ENCODE assay signal across 23 cellular contexts in the genomic region with DNA sequence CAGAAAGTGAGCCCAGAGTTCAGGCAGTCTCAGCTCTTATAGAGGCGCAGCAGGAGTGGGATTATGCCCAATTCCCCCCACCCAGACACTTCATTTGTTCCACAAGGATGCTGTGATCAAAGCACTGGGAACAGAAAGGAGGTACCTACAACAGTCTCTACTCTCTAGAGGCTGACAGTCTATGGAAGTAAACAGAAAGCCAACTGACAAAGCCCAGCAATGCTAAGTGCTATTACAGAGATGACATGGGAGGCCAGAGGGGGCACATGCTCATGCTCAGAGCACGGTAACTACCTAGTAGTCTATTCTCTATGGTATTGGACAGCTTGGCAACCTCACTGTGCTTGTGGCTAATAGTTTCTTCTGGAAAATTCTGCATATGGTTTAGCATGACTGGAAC.
"Had no signal": no experiment of that assay in that cellular context is flagged by ENCODE, and none has a peak within 500 bp of the region (broad histone marks: within the 10 kb centered on the region; RNA-seq: fewer than 3 reads in every experiment).

No MANE protein-coding gene starts in this region.

- H3K36me3 ChIP-seq: brain microvascular endothelial cell, left lung, tibial nerve, uterus had no signal

- H3K4me3 ChIP-seq: left lung, tibial nerve, uterus had no signal

- DNase-seq: activated CD4-positive, alpha-beta T cell treated with anti-CD3 and anti-CD28 coated beads, Interleukin-2, amount 10 ng/mL, durations not matched to agents 7 days and 5 days; activated CD4-positive, CD25-positive, alpha-beta regulatory T cell treated with anti-CD3 and anti-CD28 coated beads, Interleukin-2, amount 50 U/mL, for 72 hours; activated gamma-delta T cell treated with Interleukin-2 at 50 U/mL for 16 hours; activated T-cell treated with anti-CD3 and anti-CD28 coated beads, Interleukin-2, amount 50 U/mL, for 1 hour; aorta; brain microvascular endothelial cell; caudate nucleus; effector CD4-positive, alpha-beta T cell; foreskin melanocyte; glutamatergic neuron; hippocampal formation; kidney glomerular epithelial cell; left lung; mammary epithelial cell; nephron progenitor cell; occipital lobe; stimulated activated CD4-positive, alpha-beta T cell treated with anti-CD3 and anti-CD28 coated beads, Interleukin-4, amount 100 ng/mL, for 4 hours; stimulated activated naive CD8-positive, alpha-beta T cell treated with anti-CD3 and anti-CD28 coated beads, Interleukin-15, Interleukin-2, amounts not matched to agents 100 U/mL and 50 U/mL, for 24 hours; T-helper 17 cell; uterus had no signal

- ATAC-seq: activated naive CD4-positive, alpha-beta T cell treated with anti-CD3 and anti-CD28 coated beads, Interleukin-2, amount 50 U/mL, for 72 hours; stimulated activated naive CD8-positive, alpha-beta T cell treated with anti-CD3 and anti-CD28 coated beads, Interleukin-15, Interleukin-2, amounts not matched to agents 100 U/mL and 50 U/mL, for 24 hours; T-helper 17 cell had no signal

- H3K27me3 ChIP-seq: brain microvascular endothelial cell, left lung, tibial nerve, uterus had no signal

- FAIRE-seq: endometrium had no signal

- H3K9me3 ChIP-seq: left lung, tibial nerve, uterus had no signal

- H3K27ac ChIP-seq: brain microvascular endothelial cell had no signal
